Comparison of ENCODE assay signal across 16 cellular contexts in the genomic region with DNA sequence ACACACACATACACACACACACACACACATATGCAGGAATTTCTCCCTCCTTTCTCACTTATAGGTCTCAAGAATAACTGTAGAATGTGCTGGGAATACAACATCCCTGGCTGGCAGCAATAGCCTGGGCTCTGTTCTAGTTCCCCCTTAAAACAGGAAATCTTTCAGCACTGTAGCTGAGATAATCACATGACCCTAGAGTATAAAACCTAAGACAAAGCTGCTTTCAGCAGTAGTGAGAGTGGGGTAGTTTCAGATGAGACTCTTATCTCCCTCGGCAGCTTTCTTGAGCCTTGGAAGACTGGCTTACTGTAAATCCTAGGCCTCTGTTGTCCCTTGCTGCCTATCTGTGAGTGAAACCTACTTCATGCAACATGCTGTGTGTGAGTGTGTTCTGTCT.
A peak's percentile ranks its signal among the peaks of the same experiment; 100 is the strongest.
DNase-seq lines count a peak whose midpoint lies in the region; ATAC-seq, FAIRE-seq and TF ChIP-seq lines count a peak whose summit lies in the region.
"Had no signal": no experiment of that assay in that cellular context is flagged by ENCODE, and none has a peak within 500 bp of the region (broad histone marks: within the 10 kb centered on the region; RNA-seq: fewer than 3 reads in every experiment).

No MANE protein-coding gene starts in this region.

- no peaks in the 10 kb centered on the region for H3K79me2 ChIP-seq in astrocyte (ENCODE audit: insufficient read depth, low read length)

- no peaks in the 10 kb centered on the region for H3K36me3 ChIP-seq in astrocyte (ENCODE audit: insufficient read depth, low read length)
- no peaks in the 10 kb centered on the region for H3K36me3 ChIP-seq in naive thymus-derived CD4-positive, alpha-beta T cell (ENCODE audit: control insufficient read depth in 2 of 3, insufficient read depth in 3 of 3, low read length in 3 of 3)
- H3K36me3 ChIP-seq: gastroesophageal sphincter, thyroid gland had no signal

- POLR2A ChIA-PET in naive thymus-derived CD4-positive, alpha-beta T cell (lab: Charles Lee): no interaction called here
- POLR2A ChIA-PET in HEK293T (lab: Yijun Ruan, JAX): no interaction called here

- H3K27ac ChIP-seq in astrocyte (ENCODE audit: low read depth, low read length): peak overlapping the region; percentile 96
- no peak overlapping the region for H3K27ac ChIP-seq in naive thymus-derived CD4-positive, alpha-beta T cell (ENCODE audit: low read depth, low read length)
- H3K27ac ChIP-seq: gastroesophageal sphincter, SK-N-MC, thyroid gland had no signal

- H3K4me1 Mint-ChIP-seq in astrocyte (ENCODE audit: low read depth, unreplicated experiment): peaks cover 58% of the 10 kb centered on the region
- no peaks in the 10 kb centered on the region for H3K4me1 Mint-ChIP-seq in naive thymus-derived CD4-positive, alpha-beta T cell

- TF ChIP-seq CTCF in astrocyte (IDR thresholded peaks at IDR 0.05; ENCODE audit: insufficient read depth, low read depth, low read length): no peak

- ATAC-seq in GM21390 (IDR thresholded peaks at IDR 0.05; ENCODE audit: unreplicated experiment) (peak; percentile 65), GM19328 (IDR thresholded peaks at IDR 0.05; ENCODE audit: unreplicated experiment) (no peak)
- peak; percentile 16 for ATAC-seq in naive thymus-derived CD4-positive, alpha-beta T cell
- ATAC-seq: CD8-positive, alpha-beta T cell; gastroesophageal sphincter had no signal

- no peak overlapping the region for H3K4me3 ChIP-seq in astrocyte (ENCODE audit: insufficient read depth, low read depth, low read length)
- H3K4me3 ChIP-seq in naive thymus-derived CD4-positive, alpha-beta T cell (ENCODE audit: low read length): no peak overlapping the region
- H3K4me3 ChIP-seq: gastroesophageal sphincter, SK-N-MC, thyroid gland had no signal

- H3K4me1 ChIP-seq in astrocyte (ENCODE audit: insufficient read depth, low read length): peaks cover 30% of the 10 kb centered on the region
- H3K4me1 ChIP-seq in naive thymus-derived CD4-positive, alpha-beta T cell (ENCODE audit: control insufficient read depth in 2 of 2, insufficient read depth in 2 of 2, low read length in 2 of 2): no peaks in the 10 kb centered on the region
- H3K4me1 ChIP-seq: thyroid gland had no signal

- no peaks in the 10 kb centered on the region for H4K20me1 ChIP-seq in astrocyte (ENCODE audit: insufficient read depth, low read length)

- peaks cover 3% of the 10 kb centered on the region for H3K9me3 Mint-ChIP-seq in astrocyte (ENCODE audit: unreplicated experiment)
- H3K9me3 Mint-ChIP-seq in naive thymus-derived CD4-positive, alpha-beta T cell: peaks cover 0 to 4% (median 0%) of the 10 kb centered on the region in 11 donors
- H3K9me3 Mint-ChIP-seq: activated T-cell treated with anti-CD3 and anti-CD28 coated beads, Interleukin-2, amount 50 U/mL, for 24 hours; CD8-positive, alpha-beta T cell had no signal

- no peaks in the 10 kb centered on the region for H3K27me3 Mint-ChIP-seq in astrocyte (ENCODE audit: low read depth, unreplicated experiment)
- peaks cover 2 to 22% (median 11%) of the 10 kb centered on the region in 5 donors for H3K27me3 Mint-ChIP-seq in naive thymus-derived CD4-positive, alpha-beta T cell

- no peaks in the 10 kb centered on the region for H3K9me3 ChIP-seq in astrocyte (ENCODE audit: insufficient read depth, low read depth, low read length)
- H3K9me3 ChIP-seq in naive thymus-derived CD4-positive, alpha-beta T cell (ENCODE audit: control insufficient read depth in 2 of 3, low read length in 3 of 3): no peaks in the 10 kb centered on the region
- H3K9me3 ChIP-seq: gastroesophageal sphincter, thyroid gland had no signal

- intact Hi-C loops in naive thymus-derived CD4-positive, alpha-beta T cell (cut with micrococcal nuclease): no loop called here

- H2AFZ ChIP-seq in astrocyte (ENCODE audit: low read depth, low read length): no peak overlapping the region

- H3K36me3 Mint-ChIP-seq in astrocyte (ENCODE audit: low read depth, unreplicated experiment): no peaks in the 10 kb centered on the region
- H3K36me3 Mint-ChIP-seq in naive thymus-derived CD4-positive, alpha-beta T cell: no peaks in the 10 kb centered on the region
- H3K36me3 Mint-ChIP-seq: CD8-positive, alpha-beta T cell had no signal

- CTCF ChIA-PET in naive thymus-derived CD4-positive, alpha-beta T cell (lab: Charles Lee): no interaction called here
- CTCF ChIA-PET in HEK293T (lab: Yijun Ruan, JAX): no interaction called here

- peak; percentile 69 to 83 for DNase-seq in Kasumi-1 (lab: John Stamatoyannopoulos, UW)
- no peak for DNase-seq in astrocyte (ENCODE audit: low read depth)
- no peak for DNase-seq in naive thymus-derived CD4-positive, alpha-beta T cell
- no peak for DNase-seq in HEK293T (ENCODE audit: extremely low spot score)
- no peak for DNase-seq in NCI-H510A (lab: John Stamatoyannopoulos, UW)
- DNase-seq: activated T-cell treated with anti-CD3 and anti-CD28 coated beads, Interleukin-2, amount 50 U/mL, for 24 hours; aorta; CD8-positive, alpha-beta T cell; kidney; NCI-H524 treated with DMSO at 0.1 percent for 48 hours; small intestine; thyroid gland had no signal

- no peaks in the 10 kb centered on the region for H3K27me3 ChIP-seq in astrocyte (ENCODE audit: insufficient read depth, low read length)
- no peaks in the 10 kb centered on the region for H3K27me3 ChIP-seq in naive thymus-derived CD4-positive, alpha-beta T cell (ENCODE audit: control insufficient read depth in 2 of 2, insufficient read depth in 2 of 2, low read length in 2 of 2)
- H3K27me3 ChIP-seq: gastroesophageal sphincter, thyroid gland had no signal

- H3K27ac Mint-ChIP-seq in astrocyte (ENCODE audit: unreplicated experiment): peak overlapping the region; percentile 99
- H3K27ac Mint-ChIP-seq in naive thymus-derived CD4-positive, alpha-beta T cell: no peak overlapping the region
- H3K27ac Mint-ChIP-seq: activated T-cell treated with anti-CD3 and anti-CD28 coated beads, Interleukin-2, amount 50 U/mL, for 24 hours; CD8-positive, alpha-beta T cell had no signal

- H3K4me2 ChIP-seq in astrocyte (ENCODE audit: low read length): no peak overlapping the region

- H3K9ac ChIP-seq in astrocyte (ENCODE audit: low read length): peak overlapping the region; percentile 23

- no peak overlapping the region for H3K4me3 Mint-ChIP-seq in astrocyte (ENCODE audit: unreplicated experiment)
- no peak overlapping the region for H3K4me3 Mint-ChIP-seq in naive thymus-derived CD4-positive, alpha-beta T cell
- H3K4me3 Mint-ChIP-seq: activated T-cell treated with anti-CD3 and anti-CD28 coated beads, Interleukin-2, amount 50 U/mL, for 24 hours; CD8-positive, alpha-beta T cell had no signal

- FAIRE-seq in astrocyte (lab: Jason Lieb, UNC): no peak
- FAIRE-seq: kidney, small intestine had no signal

TF ChIP-seq in HEK293T, 16 proteins besides CTCF, POLR2A, EP300 and RAD21:
- TF ChIP-seq LEF1 (IDR thresholded peaks at IDR 0.05; ENCODE audit: borderline replicate concordance) (no peak), ZNF384 (IDR thresholded peaks at IDR 0.05) (no peak), NFRKB (IDR thresholded peaks at IDR 0.05) (no peak), HDGF (IDR thresholded peaks at IDR 0.05; ENCODE audit: borderline replicate concordance) (no peak), ELF4 (IDR thresholded peaks at IDR 0.05) (no peak), ARNT (IDR thresholded peaks at IDR 0.05) (no peak), FOXA1 (IDR thresholded peaks at IDR 0.05) (no peak)
TF ChIP-seq in HEK293T: peak in this region for 0.

Comparison
In these comparisons a context has a peak if more than half of its experiments do, and no peak if none do; other contexts are left out.
1. DNase-seq: peak in Kasumi-1 (2 of 2); none in astrocyte (single experiment), naive thymus-derived CD4-positive, alpha-beta T cell (0 of 9), HEK293T (single experiment) and NCI-H510A (single experiment).